8 cellular contexts compared by ENCODE assay signal in genomic region chr5:74766348-74766886, GRCh38.
DNase-seq lines count a peak whose midpoint lies in the region; ATAC-seq and FAIRE-seq lines count a peak whose summit lies in the region.

No MANE protein-coding gene starts in this region.

- peaks cover 38% of the 10 kb centered on the region for H3K36me3 Mint-ChIP-seq in central memory CD8-positive, alpha-beta T cell (ENCODE audit: insufficient read depth)

- H3K27ac ChIP-seq in substantia nigra (ENCODE audit: low read depth, low read length, poor library complexity, severe bottlenecking), result peak overlapping the region; percentile 89

- peak overlapping the region; percentile 100 for H3K4me3 Mint-ChIP-seq in central memory CD8-positive, alpha-beta T cell

- H3K27me3 Mint-ChIP-seq in central memory CD8-positive, alpha-beta T cell, result no peaks in the 10 kb centered on the region

- H3K27ac Mint-ChIP-seq in central memory CD8-positive, alpha-beta T cell (ENCODE audit: low read depth), result peak overlapping the region; percentile 97

- peaks cover 26% of the 10 kb centered on the region for H3K4me1 Mint-ChIP-seq in central memory CD8-positive, alpha-beta T cell

- H3K9me3 Mint-ChIP-seq in central memory CD8-positive, alpha-beta T cell, result no peaks in the 10 kb centered on the region

- ATAC-seq in GM19372 (IDR thresholded peaks at IDR 0.05; ENCODE audit: low read depth, unreplicated experiment) (peak; percentile 24), HG03460 (IDR thresholded peaks at IDR 0.05; ENCODE audit: unreplicated experiment) (peak; percentile 41)
- ATAC-seq in central memory CD8-positive, alpha-beta T cell (replicated peaks; ENCODE audit: extremely low read depth, poor library complexity, severe bottlenecking), result peak; percentile 73

- DNase-seq in DMS53 (lab: John Stamatoyannopoulos, UW), result peak; percentile 78
- DNase-seq in RCC 7860 (ENCODE audit: low spot score), result peak; percentile 14
- no peak for DNase-seq in central memory CD8-positive, alpha-beta T cell (ENCODE audit: low spot score in 2 of 2)
- peak; percentile 63 for DNase-seq in left kidney (ENCODE audit: low read depth, low spot score)
- peak in 2 of 49 donors; percentile 10 to 61 for DNase-seq in substantia nigra (lab: John Stamatoyannopoulos, UW)
- no peak for DNase-seq in GOT3 (lab: John Stamatoyannopoulos, UW)

- FAIRE-seq in RCC 7860 (lab: Jason Lieb, UNC), result no peak

Comparison
In these comparisons a context has a peak if more than half of its experiments do, and no peak if none do; other contexts are left out.
1. DNase-seq: peak in DMS53 (single experiment), RCC 7860 (single experiment) and left kidney (single experiment); none in central memory CD8-positive, alpha-beta T cell (0 of 2) and GOT3 (single experiment).
2. Peak in every context shown above with its lines, with median percentiles within 50 percentile points of each other: ATAC-seq.